ENCODE assay signal across 9 cellular contexts in the genomic region with DNA sequence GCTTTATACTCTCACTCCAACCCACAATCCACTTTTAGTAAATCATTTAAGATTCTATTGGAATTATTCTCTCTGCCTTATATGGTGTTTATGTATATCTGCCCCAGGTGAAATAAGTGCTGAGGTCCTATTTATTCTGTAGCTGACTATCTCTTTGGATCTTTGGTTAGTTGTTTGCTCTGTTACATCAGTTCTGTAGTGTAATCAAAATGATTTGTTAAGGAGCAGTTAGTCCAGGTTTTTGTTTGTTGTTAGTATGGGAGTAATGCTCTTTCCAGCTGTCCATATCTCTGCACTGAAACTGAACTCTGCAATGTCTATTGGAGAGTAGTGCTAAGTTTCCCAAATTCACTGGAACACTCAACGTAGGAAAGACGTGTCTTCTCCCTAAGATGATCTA.
"Had no signal": no experiment of that assay in that cellular context is flagged by ENCODE, and none has a peak within 500 bp of the region (broad histone marks: within the 10 kb centered on the region; RNA-seq: fewer than 3 reads in every experiment).

No MANE protein-coding gene starts in this region.

- H3K9me3 ChIP-seq: HAP-1 had no signal

- H3K4me3 ChIP-seq: GM23248, HAP-1 had no signal

- H3K4me1 ChIP-seq: HAP-1 had no signal

- H3K36me3 ChIP-seq: HAP-1 had no signal

- H3K9ac ChIP-seq: GM23248, KMS-11 had no signal

- H3K4me2 ChIP-seq: KMS-11 had no signal

- ATAC-seq: HCT116 had no signal

- H3K27ac ChIP-seq: GM23248, KMS-11 had no signal

- H2AFZ ChIP-seq: GM23248 had no signal

- DNase-seq: GM23248, GOT3, H7, HFFc6, Karpas-422, KBM-7 had no signal
